Comparison of ENCODE assay signal across 20 cellular contexts in genomic region chr2:230322561-230323384, GRCh38. TPM values are rescaled to one million over a fixed set of nuclear protein-coding genes. Genes with fewer than 3 reads are reported as not detected.
DNase-seq lines count a peak whose midpoint lies in the region; ATAC-seq and TF ChIP-seq lines count a peak whose summit lies in the region.
"Had no signal": no experiment of that assay in that cellular context is flagged by ENCODE, and none has a peak within 500 bp of the region (broad histone marks: within the 10 kb centered on the region; RNA-seq: fewer than 3 reads in every experiment).

No MANE protein-coding gene starts in this region.

- TF ChIP-seq RAD21 in HCT116 (IDR thresholded peaks at IDR 0.05; ENCODE audit: low read depth) = no peak

- H3K4me1 Mint-ChIP-seq in activated CD8-positive, alpha-beta T cell treated with anti-CD3 and anti-CD28 coated beads, Interleukin-2, amount 10 ng/mL, durations not matched to agents 7 days and 5 days (ENCODE audit: low read depth) = peaks cover 81% of the 10 kb centered on the region
- H3K4me1 Mint-ChIP-seq in activated CD8-positive, alpha-beta T cell treated with anti-CD3 and anti-CD28 coated beads for 36 hours (ENCODE audit: low read depth) = peaks cover 66% of the 10 kb centered on the region
- H3K4me1 Mint-ChIP-seq in activated T-helper 17 cell treated with anti-CD3 and anti-CD28 coated beads, Interleukin-2, amount 50 U/mL, for 72 hours = peaks cover 44% of the 10 kb centered on the region

- H3K27me3 ChIP-seq in HCT116 (ENCODE audit: insufficient read depth, low read length) = no peaks in the 10 kb centered on the region
- no peaks in the 10 kb centered on the region for H3K27me3 ChIP-seq in neuronal stem cell (ENCODE audit: control insufficient read depth in 3 of 3, insufficient read depth in 3 of 3, low read depth in 1 of 3, low read length in 3 of 3)
- no peaks in the 10 kb centered on the region for H3K27me3 ChIP-seq in ascending aorta
- no peaks in the 10 kb centered on the region for H3K27me3 ChIP-seq in right atrium auricular region
- H3K27me3 ChIP-seq: gastroesophageal sphincter, suprapubic skin had no signal

- TF ChIP-seq POLR2A in HCT116 (IDR thresholded peaks at IDR 0.05; ENCODE audit: borderline replicate concordance, extremely low read depth, insufficient read depth, insufficient read length) = no peak

- WGBS in neuronal stem cell (ENCODE audit: extremely low coverage in 2 of 2, insufficient read length in 2 of 2, insufficient replicate concordance in 1 of 2), 2 donors = no CpG with 5 or more reads among the region's 12 CpGs

- H3K4ac ChIP-seq in neuronal stem cell (ENCODE audit: low read length) = no peak overlapping the region

- CTCF ChIA-PET in activated CD8-positive, alpha-beta T cell treated with anti-CD3 and anti-CD28 coated beads, Interleukin-2, amount 10 ng/mL, durations not matched to agents 7 days and 5 days (lab: Charles Lee) = interaction anchor here (0.6 to 1.8 kb wide), 6 partner anchors 59 to 125 kb away, joined by 3 to 5 read pairs (median 3); partner anchors contain the start of gene SP110
- CTCF ChIA-PET in activated CD8-positive, alpha-beta T cell treated with anti-CD3 and anti-CD28 coated beads for 36 hours (lab: Charles Lee) = interaction anchor here (0.7 to 1.5 kb wide), 5 partner anchors 9 to 125 kb away, joined by 3 to 7 read pairs (median 4); partner anchors contain the start of gene SP110
- CTCF ChIA-PET in HCT116 (lab: Charles Lee) = interaction anchor here (0.6 to 1.6 kb wide), 6 partner anchors 8 to 290 kb away, joined by 3 to 6 read pairs (median 4); partner anchors contain the start of gene SP100

- no peak overlapping the region for H4K8ac ChIP-seq in neuronal stem cell (ENCODE audit: low read depth, low read length)

- H3K9ac ChIP-seq in HCT116 (ENCODE audit: low read length) (no peak overlapping the region), neuronal stem cell (ENCODE audit: low read depth, low read length, poor library complexity) (no peak overlapping the region)

- peak overlapping the region; percentile 65 for H3K27ac Mint-ChIP-seq in activated CD8-positive, alpha-beta T cell treated with anti-CD3 and anti-CD28 coated beads, Interleukin-2, amount 10 ng/mL, durations not matched to agents 7 days and 5 days
- H3K27ac Mint-ChIP-seq in activated CD8-positive, alpha-beta T cell treated with anti-CD3 and anti-CD28 coated beads for 36 hours = no peak overlapping the region
- peak overlapping the region; percentile 2 for H3K27ac Mint-ChIP-seq in activated T-helper 17 cell treated with anti-CD3 and anti-CD28 coated beads, Interleukin-2, amount 50 U/mL, for 72 hours
- H3K27ac Mint-ChIP-seq: activated CD4-positive, alpha-beta memory T cell treated with anti-CD3 and anti-CD28 coated beads for 36 hours; CD8-positive, alpha-beta T cell had no signal

- H3K4me2 ChIP-seq in HCT116 (ENCODE audit: low read length) (peak overlapping the region; percentile 49), neuronal stem cell (ENCODE audit: insufficient read depth, low read length, poor library complexity, severe bottlenecking) (no peak overlapping the region)

- no peak overlapping the region for H3K14ac ChIP-seq in neuronal stem cell (ENCODE audit: low read length)

- H3K4me1 ChIP-seq in HCT116 (ENCODE audit: control insufficient read depth in 1 of 2, insufficient read depth in 2 of 2, low read length in 2 of 2) (peaks cover 3 to 34% of the 10 kb centered on the region in 2 experiments; a peak in 3 of 4 replicates), neuronal stem cell (ENCODE audit: control insufficient read depth in 2 of 2, insufficient read depth in 1 of 2, low read depth in 1 of 2, low read length in 2 of 2) (no peaks in the 10 kb centered on the region), ascending aorta (no peaks in the 10 kb centered on the region), right atrium auricular region (no peaks in the 10 kb centered on the region)

- no peak overlapping the region for H4K91ac ChIP-seq in neuronal stem cell (ENCODE audit: low read depth, low read length, poor library complexity)

- H3K9me3 Mint-ChIP-seq in activated CD8-positive, alpha-beta T cell treated with anti-CD3 and anti-CD28 coated beads, Interleukin-2, amount 10 ng/mL, durations not matched to agents 7 days and 5 days (ENCODE audit: insufficient read depth) = peaks cover 7% of the 10 kb centered on the region
- H3K9me3 Mint-ChIP-seq in activated CD8-positive, alpha-beta T cell treated with anti-CD3 and anti-CD28 coated beads for 36 hours = peaks cover 7% of the 10 kb centered on the region
- peaks cover 4% of the 10 kb centered on the region for H3K9me3 Mint-ChIP-seq in activated T-helper 17 cell treated with anti-CD3 and anti-CD28 coated beads, Interleukin-2, amount 50 U/mL, for 72 hours
- H3K9me3 Mint-ChIP-seq: activated CD4-positive, alpha-beta memory T cell treated with anti-CD3 and anti-CD28 coated beads for 36 hours; activated T-cell treated with anti-CD3 and anti-CD28 coated beads, Interleukin-2, amount 50 U/mL, for 4 hours; CD8-positive, alpha-beta T cell had no signal

- H2AK5ac ChIP-seq in neuronal stem cell (ENCODE audit: low read depth, low read length) = no peak overlapping the region

- no peak overlapping the region for H3K4me3 Mint-ChIP-seq in activated CD8-positive, alpha-beta T cell treated with anti-CD3 and anti-CD28 coated beads, Interleukin-2, amount 10 ng/mL, durations not matched to agents 7 days and 5 days
- H3K4me3 Mint-ChIP-seq in activated CD8-positive, alpha-beta T cell treated with anti-CD3 and anti-CD28 coated beads for 36 hours = no peak overlapping the region
- no peak overlapping the region for H3K4me3 Mint-ChIP-seq in activated T-helper 17 cell treated with anti-CD3 and anti-CD28 coated beads, Interleukin-2, amount 50 U/mL, for 72 hours
- H3K4me3 Mint-ChIP-seq: activated CD4-positive, alpha-beta memory T cell treated with anti-CD3 and anti-CD28 coated beads for 36 hours; activated T-cell treated with anti-CD3 and anti-CD28 coated beads, Interleukin-2, amount 50 U/mL, for 4 hours; CD8-positive, alpha-beta T cell had no signal

- intact Hi-C loops in activated CD8-positive, alpha-beta T cell treated with anti-CD3 and anti-CD28 coated beads for 36 hours (cut with micrococcal nuclease) = loop anchor here (10.0 kb wide), 3 partner anchors 92 to 472 kb away; partner anchors contain the start of gene SP100
- intact Hi-C loops in HCT116 (cut with micrococcal nuclease) = loop anchor here (1.0 to 5.0 kb wide), 2 partner anchors 289 to 390 kb away; partner anchors contain the start of gene CAB39
- intact Hi-C loops in ascending aorta (cut with DNase I) = no loop called here

- H2AFZ ChIP-seq in HCT116 (ENCODE audit: low read depth, low read length, poor library complexity, severe bottlenecking) (no peak overlapping the region), neuronal stem cell (ENCODE audit: low read length) (peak overlapping the region; percentile 29)

- H3K27ac ChIP-seq in HCT116 (ENCODE audit: low read depth, low read length) (no peak overlapping the region; the same call in 1 of the 2 replicates), neuronal stem cell (replicated peaks; ENCODE audit: low read length) (no peak overlapping the region), ascending aorta (no peak overlapping the region), right atrium auricular region (no peak overlapping the region)
- H3K27ac ChIP-seq: gastroesophageal sphincter, RWPE1, suprapubic skin had no signal

- H3K4me3 ChIP-seq in HCT116 (replicated peaks in 1 of 2; ENCODE audit: low read depth in 1 of 2, low read length in 2 of 2) (no peak overlapping the region), neuronal stem cell (ENCODE audit: low read length in 2 of 2) (no peak overlapping the region), ascending aorta (no peak overlapping the region), right atrium auricular region (no peak overlapping the region)
- H3K4me3 ChIP-seq: gastroesophageal sphincter, suprapubic skin had no signal

- H2BK12ac ChIP-seq in neuronal stem cell (ENCODE audit: low read length) = no peak overlapping the region

- H3K9me3 ChIP-seq in HCT116 (ENCODE audit: control insufficient read depth in 1 of 2, insufficient read depth in 1 of 2, low read depth in 1 of 2, low read length in 2 of 2) (no peaks in the 10 kb centered on the region), neuronal stem cell (replicated peaks in 1 of 2; ENCODE audit: control insufficient read depth in 2 of 2, insufficient read depth in 1 of 2, low read depth in 1 of 2, low read length in 2 of 2) (peaks cover 9 to 12% of the 10 kb centered on the region in 2 donors), ascending aorta (peaks cover 0 to 6% of the 10 kb centered on the region in 2 donors), right atrium auricular region (no peaks in the 10 kb centered on the region)
- H3K9me3 ChIP-seq: suprapubic skin had no signal

- H3K79me1 ChIP-seq in neuronal stem cell (ENCODE audit: low read depth, low read length) = no peaks in the 10 kb centered on the region

- POLR2A ChIA-PET in activated CD8-positive, alpha-beta T cell treated with anti-CD3 and anti-CD28 coated beads, Interleukin-2, amount 10 ng/mL, durations not matched to agents 7 days and 5 days (lab: Charles Lee) = interaction anchor here (1.1 kb wide), 1 partner anchor 97 kb away, joined by 4 read pairs; the partner anchor contains the start of gene SP140
- POLR2A ChIA-PET in activated CD8-positive, alpha-beta T cell treated with anti-CD3 and anti-CD28 coated beads for 36 hours (lab: Charles Lee) = interaction anchor here (0.6 to 1.8 kb wide), 5 partner anchors 14 to 253 kb away, joined by 3 to 4 read pairs (median 3); no protein-coding TSS in a partner anchor
- POLR2A ChIA-PET in HCT116 (lab: Charles Lee) = interaction anchor here (0.7 kb wide), 1 partner anchor 9 kb away, joined by 3 read pairs; no protein-coding TSS in a partner anchor

- H4K20me1 ChIP-seq in HCT116 (ENCODE audit: insufficient read depth) = no peaks in the 10 kb centered on the region

- TF ChIP-seq CTCF in activated CD8-positive, alpha-beta T cell treated with anti-CD3 and anti-CD28 coated beads for 36 hours (IDR thresholded peaks at IDR 0.05) = no peak
- TF ChIP-seq CTCF in HCT116 (IDR thresholded peaks at IDR 0.05 in 2 of 3, conservative IDR thresholded peaks at IDR 0.05 in 1 of 3; ENCODE audit: borderline replicate concordance in 1 of 3, insufficient read depth in 1 of 3, low read depth in 2 of 3, low read length in 2 of 3) (no peak; a peak in 1 of 6 replicates), ascending aorta (IDR thresholded peaks at IDR 0.05) (no peak), right atrium auricular region (IDR thresholded peaks at IDR 0.05) (no peak)

- no peak for DNase-seq in activated CD8-positive, alpha-beta T cell treated with anti-CD3 and anti-CD28 coated beads, Interleukin-2, amount 10 ng/mL, durations not matched to agents 7 days and 5 days
- no peak for DNase-seq in activated CD8-positive, alpha-beta T cell treated with anti-CD3 and anti-CD28 coated beads for 36 hours
- DNase-seq in HCT116 (ENCODE audit: low read depth, low spot score) (no peak), neuronal stem cell (ENCODE audit: low spot score) (no peak), ascending aorta (ENCODE audit: low spot score in 2 of 2) (no peak), hepatic stellate cell (ENCODE audit: low spot score) (no peak), right atrium auricular region (ENCODE audit: low spot score) (no peak)
- DNase-seq: ACHN; activated CD4-positive, alpha-beta memory T cell treated with anti-CD3 and anti-CD28 coated beads for 36 hours; activated T-cell treated with anti-CD3 and anti-CD28 coated beads, Interleukin-2, amount 50 U/mL, for 4 hours; CD8-positive, alpha-beta T cell; dermis blood vessel endothelial cell; NCI-H1092; NCI-H2029 treated with DMSO at 0.1 percent for 48 hours; NK-92 treated with Interleukin-12 subunit alpha and Interleukin-12 subunit beta, amount 100 ng/mL, for 24 hours had no signal

- no peak overlapping the region for H2BK15ac ChIP-seq in neuronal stem cell (ENCODE audit: low read length)

- no peak for ATAC-seq in activated CD8-positive, alpha-beta T cell treated with anti-CD3 and anti-CD28 coated beads, Interleukin-2, amount 10 ng/mL, durations not matched to agents 7 days and 5 days
- no peak for ATAC-seq in activated CD8-positive, alpha-beta T cell treated with anti-CD3 and anti-CD28 coated beads for 36 hours
- ATAC-seq in HCT116 = peak; percentile 15
- ATAC-seq in activated T-helper 17 cell treated with anti-CD3 and anti-CD28 coated beads, Interleukin-2, amount 50 U/mL, for 72 hours (replicated peaks) = no peak
- ATAC-seq: activated T-cell treated with anti-CD3 and anti-CD28 coated beads, Interleukin-2, amount 50 U/mL, for 4 hours; CD8-positive, alpha-beta T cell; gastroesophageal sphincter had no signal

- no TSS peak for BruUV-seq in HCT116 (replicated peaks; lab: Mats Ljungman, UMichigan)

- no peaks in the 10 kb centered on the region for H3K36me3 ChIP-seq in HCT116 (ENCODE audit: control insufficient read depth in 1 of 2, insufficient read depth in 2 of 2, low read length in 2 of 2)
- H3K36me3 ChIP-seq in neuronal stem cell (replicated peaks in 1 of 2; ENCODE audit: control insufficient read depth in 2 of 2, insufficient read depth in 2 of 2, low read length in 2 of 2) = no peaks in the 10 kb centered on the region
- no peaks in the 10 kb centered on the region for H3K36me3 ChIP-seq in ascending aorta
- no peaks in the 10 kb centered on the region for H3K36me3 ChIP-seq in right atrium auricular region
- H3K36me3 ChIP-seq: gastroesophageal sphincter, suprapubic skin had no signal

- no peak overlapping the region for H3K18ac ChIP-seq in neuronal stem cell (ENCODE audit: low read length)

- H3K9me2 ChIP-seq in HCT116 (ENCODE audit: insufficient read depth) = no peaks in the 10 kb centered on the region

- peaks cover 76% of the 10 kb centered on the region for H3K36me3 Mint-ChIP-seq in activated CD8-positive, alpha-beta T cell treated with anti-CD3 and anti-CD28 coated beads, Interleukin-2, amount 10 ng/mL, durations not matched to agents 7 days and 5 days (ENCODE audit: low read depth)
- H3K36me3 Mint-ChIP-seq in activated CD8-positive, alpha-beta T cell treated with anti-CD3 and anti-CD28 coated beads for 36 hours (ENCODE audit: low read depth) = peaks cover 13% of the 10 kb centered on the region
- H3K36me3 Mint-ChIP-seq in activated T-helper 17 cell treated with anti-CD3 and anti-CD28 coated beads, Interleukin-2, amount 50 U/mL, for 72 hours (ENCODE audit: low read depth) = peaks cover 11% of the 10 kb centered on the region

- H3K23ac ChIP-seq in neuronal stem cell (ENCODE audit: low read depth, low read length, poor library complexity) = peak overlapping the region; percentile 76

- no peak overlapping the region for H2BK5ac ChIP-seq in neuronal stem cell (ENCODE audit: low read length)

- H2BK120ac ChIP-seq in neuronal stem cell (ENCODE audit: low read depth, low read length) = no peak overlapping the region

- RAD21 ChIA-PET in HCT116 (lab: Charles Lee; ENCODE audit: low non-redundant PET in 1 of 2, low total read pairs in 2 of 2, uncharacterized antibody in 2 of 2, unreplicated experiment in 2 of 2) = no interaction called here

- H3K79me2 ChIP-seq in HCT116 (ENCODE audit: insufficient read depth, low read length) = peaks cover 6% of the 10 kb centered on the region; the same call in 1 of the 2 replicates

- H3K27me3 Mint-ChIP-seq in activated CD8-positive, alpha-beta T cell treated with anti-CD3 and anti-CD28 coated beads, Interleukin-2, amount 10 ng/mL, durations not matched to agents 7 days and 5 days (ENCODE audit: low read depth) = no peaks in the 10 kb centered on the region
- H3K27me3 Mint-ChIP-seq in activated CD8-positive, alpha-beta T cell treated with anti-CD3 and anti-CD28 coated beads for 36 hours = no peaks in the 10 kb centered on the region
- no peaks in the 10 kb centered on the region for H3K27me3 Mint-ChIP-seq in activated T-helper 17 cell treated with anti-CD3 and anti-CD28 coated beads, Interleukin-2, amount 50 U/mL, for 72 hours
- H3K27me3 Mint-ChIP-seq: activated CD4-positive, alpha-beta memory T cell treated with anti-CD3 and anti-CD28 coated beads for 36 hours had no signal

RNA-seq across cellular contexts. Expression of gene SP140L, which starts 4.2 kb away (rescaled TPM):
- total RNA-seq in activated CD8-positive, alpha-beta T cell treated with anti-CD3 and anti-CD28 coated beads, Interleukin-2, amount 10 ng/mL, durations not matched to agents 7 days and 5 days = 10 to 100 TPM; 90.5 to 96.2 TPM
- 10 to 100 TPM; 43.7 to 43.8 TPM for total RNA-seq in activated CD8-positive, alpha-beta T cell treated with anti-CD3 and anti-CD28 coated beads for 36 hours
- total RNA-seq in HCT116 (2021; ENCODE audit: unreplicated experiment) (28.9 TPM), ascending aorta (4.0 TPM), right atrium auricular region (1 to 10 TPM; 3.0 to 3.2 TPM)
- polyA plus RNA-seq in HCT116 (2012) = 14.6 and 15.0 TPM in 2 replicates
- 10 to 100 TPM; 45.1 to 70.4 TPM for total RNA-seq in activated T-helper 17 cell treated with anti-CD3 and anti-CD28 coated beads, Interleukin-2, amount 50 U/mL, for 72 hours
- polyA plus RNA-seq in neuronal stem cell (2013, experiment 1 of 2) = 0.10 TPM
- polyA plus RNA-seq in neuronal stem cell (2013, experiment 2 of 2) = 0.10 TPM
- polyA plus RNA-seq: neural cell had no signal
